Comparison of ENCODE assay signal across 1 cellular context in the genomic region with DNA sequence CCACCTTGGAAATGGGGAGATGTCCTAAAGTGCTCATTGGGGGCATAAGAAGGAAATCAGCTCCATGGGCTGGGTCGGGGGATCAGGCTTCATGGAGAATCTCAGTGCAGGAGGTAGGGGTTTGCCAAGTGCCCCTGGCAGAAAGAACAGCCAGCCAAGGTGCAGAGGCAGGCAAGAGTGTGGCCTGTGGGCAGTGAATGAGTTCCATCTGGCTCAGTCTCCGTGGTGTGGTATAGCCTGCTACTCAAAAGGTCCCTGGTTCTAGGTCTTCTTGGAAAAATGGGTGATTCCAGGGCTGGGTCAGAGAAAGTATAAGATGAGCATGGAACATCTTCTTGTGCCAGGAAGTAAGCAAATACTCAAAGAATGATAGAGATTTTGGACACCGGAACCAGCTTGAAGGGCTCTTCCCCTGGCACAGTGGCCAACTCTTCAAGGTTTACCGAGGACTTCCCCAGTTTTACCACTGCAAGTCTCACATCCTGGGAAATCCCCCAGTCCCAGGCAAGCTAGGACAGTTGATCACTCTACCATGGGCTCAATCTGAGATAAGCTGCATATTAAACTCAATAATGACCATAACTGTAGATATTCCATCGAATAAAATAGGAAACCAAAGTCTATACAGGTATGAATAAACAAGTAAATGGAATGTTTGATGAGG.
TF ChIP-seq lines count a peak whose summit lies in the region.

No MANE protein-coding gene starts in this region.

TF ChIP-seq in IMR-90, 13 proteins besides CTCF, POLR2A, EP300 and RAD21:
- TF ChIP-seq USF2 (IDR thresholded peaks at IDR 0.05; ENCODE audit: low read depth, low read length) (no peak), NFE2L2 (IDR thresholded peaks at IDR 0.05; ENCODE audit: low read depth, low read length) (no peak)
